In the genomic region with DNA sequence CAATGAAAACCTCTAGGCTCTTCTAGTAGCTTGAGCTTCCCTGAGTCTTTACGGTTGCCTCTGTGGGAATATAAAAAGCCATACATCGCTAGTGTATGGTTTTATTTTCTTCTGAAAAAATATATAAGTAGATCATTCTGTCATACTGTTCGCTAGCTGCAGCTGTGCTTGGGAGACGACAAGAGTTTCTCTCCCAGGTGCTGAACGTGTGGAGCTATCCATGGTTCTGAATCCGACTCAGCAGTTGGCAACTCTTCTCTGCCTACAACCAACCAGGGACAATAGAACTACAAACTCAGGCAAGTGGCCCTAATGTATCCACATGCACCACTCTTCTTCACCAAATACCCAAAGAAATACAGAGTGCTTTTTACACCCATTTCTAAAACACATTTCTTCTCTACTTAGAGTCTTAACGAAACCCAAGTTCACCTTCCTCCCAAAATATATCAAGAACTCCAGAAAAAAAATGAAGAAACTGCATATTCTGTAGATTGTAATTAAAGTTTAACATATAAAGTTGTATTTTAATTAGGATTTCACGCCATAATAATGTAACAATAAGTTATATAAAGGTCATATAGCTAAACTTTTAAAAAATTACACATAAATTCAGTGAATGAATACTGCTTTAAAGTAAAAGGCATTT, we compare ENCODE assay signal across 8 cellular contexts. TPM values are rescaled to one million over a fixed set of nuclear protein-coding genes. Genes with fewer than 3 reads are reported as not detected.
DNase-seq lines count a peak whose midpoint lies in the region; ATAC-seq lines count a peak whose summit lies in the region.

No MANE protein-coding gene starts in this region.

- H3K79me1 ChIP-seq in neuronal stem cell (ENCODE audit: low read depth, low read length), result no peaks in the 10 kb centered on the region

- no peak overlapping the region for H2BK12ac ChIP-seq in neuronal stem cell (ENCODE audit: low read length)

- peaks cover 2 to 15% of the 10 kb centered on the region in 2 donors for H3K4me1 ChIP-seq in neuronal stem cell (ENCODE audit: control insufficient read depth in 2 of 2, insufficient read depth in 1 of 2, low read depth in 1 of 2, low read length in 2 of 2)

- DNase-seq in stimulated activated CD4-positive, alpha-beta T cell treated with anti-CD3 and anti-CD28 coated beads, Interleukin-12 subunit alpha, Interleukin-12 subunit beta, amount 100 ng/mL, for 48 hours (ENCODE audit: low read depth in 2 of 3, low spot score in 1 of 3), result peak in 2 of 3 donors; percentile 0 to 25
- DNase-seq in stimulated activated CD4-positive, alpha-beta T cell treated with anti-CD3 and anti-CD28 coated beads, Interleukin-4, amount 100 ng/mL, for 4 hours, result no peak
- DNase-seq in RPMI8226 (peak; percentile 77), epidermal melanocyte (ENCODE audit: insufficient read length, low spot score) (peak; percentile 20), neuronal stem cell (ENCODE audit: low spot score) (peak; percentile 93)

- H3K18ac ChIP-seq in neuronal stem cell (ENCODE audit: low read length), result no peak overlapping the region

- no peak overlapping the region for H2AK5ac ChIP-seq in neuronal stem cell (ENCODE audit: low read depth, low read length)

- no CpG with 5 or more reads among the region's 8 CpGs for WGBS in neuronal stem cell (ENCODE audit: extremely low coverage in 2 of 2, insufficient read length in 2 of 2, insufficient replicate concordance in 1 of 2), 2 donors

- H2AFZ ChIP-seq in neuronal stem cell (ENCODE audit: low read length), result no peak overlapping the region

- H3K14ac ChIP-seq in neuronal stem cell (ENCODE audit: low read length), result no peak overlapping the region

- no peak overlapping the region for H3K9ac ChIP-seq in neuronal stem cell (ENCODE audit: low read depth, low read length, poor library complexity)

- no peak overlapping the region for H2BK5ac ChIP-seq in neuronal stem cell (ENCODE audit: low read length)

- no peak overlapping the region for H3K4me3 ChIP-seq in neuronal stem cell (ENCODE audit: low read length in 2 of 2)

- peaks cover 0 to 11% (median 0%) of the 10 kb centered on the region in 3 experiments for H3K27me3 ChIP-seq in neuronal stem cell (ENCODE audit: control insufficient read depth in 3 of 3, insufficient read depth in 3 of 3, low read depth in 1 of 3, low read length in 3 of 3)

- no peaks in the 10 kb centered on the region for H3K9me3 ChIP-seq in neuronal stem cell (replicated peaks in 1 of 2; ENCODE audit: control insufficient read depth in 2 of 2, insufficient read depth in 1 of 2, low read depth in 1 of 2, low read length in 2 of 2)

- peak; percentile 82 for ATAC-seq in HG03066 (IDR thresholded peaks at IDR 0.05; ENCODE audit: low read depth, unreplicated experiment)
- ATAC-seq in HG03442 (IDR thresholded peaks at IDR 0.05; ENCODE audit: unreplicated experiment), result no peak
- no peak for ATAC-seq in HG03469 (IDR thresholded peaks at IDR 0.05; ENCODE audit: unreplicated experiment)

- H3K36me3 ChIP-seq in neuronal stem cell (replicated peaks in 1 of 2; ENCODE audit: control insufficient read depth in 2 of 2, insufficient read depth in 2 of 2, low read length in 2 of 2), result no peaks in the 10 kb centered on the region

- no peak overlapping the region for H3K4ac ChIP-seq in neuronal stem cell (ENCODE audit: low read length)

- H2BK120ac ChIP-seq in neuronal stem cell (ENCODE audit: low read depth, low read length), result no peak overlapping the region

- no peak overlapping the region for H4K91ac ChIP-seq in neuronal stem cell (ENCODE audit: low read depth, low read length, poor library complexity)

- no peak overlapping the region for H4K8ac ChIP-seq in neuronal stem cell (ENCODE audit: low read depth, low read length)

- no peak overlapping the region for H3K23ac ChIP-seq in neuronal stem cell (ENCODE audit: low read depth, low read length, poor library complexity)

- no peak overlapping the region for H3K4me2 ChIP-seq in neuronal stem cell (ENCODE audit: insufficient read depth, low read length, poor library complexity, severe bottlenecking)

- H3K27ac ChIP-seq in neuronal stem cell (replicated peaks; ENCODE audit: low read length), result no peak overlapping the region

- no peak overlapping the region for H2BK15ac ChIP-seq in neuronal stem cell (ENCODE audit: low read length)

RNA-seq across cellular contexts. Expression of gene KCNH7, which starts 2.2 kb away (rescaled TPM):
- 1.9 TPM for polyA plus RNA-seq in neuronal stem cell (2013, experiment 1 of 2)
- polyA plus RNA-seq in neuronal stem cell (2013, experiment 2 of 2), result 1.9 TPM

Comparison
In these comparisons a context has a peak if more than half of its experiments do, and no peak if none do; other contexts are left out.
1. DNase-seq: peak in stimulated activated CD4-positive, alpha-beta T cell treated with anti-CD3 and anti-CD28 coated beads, Interleukin-12 subunit alpha, Interleukin-12 subunit beta, amount 100 ng/mL, for 48 hours (2 of 3), RPMI8226 (single experiment), epidermal melanocyte (single experiment) and neuronal stem cell (single experiment); none in stimulated activated CD4-positive, alpha-beta T cell treated with anti-CD3 and anti-CD28 coated beads, Interleukin-4, amount 100 ng/mL, for 4 hours (0 of 2).